ENCODE assay signal across 2 cellular contexts in the genomic region with DNA sequence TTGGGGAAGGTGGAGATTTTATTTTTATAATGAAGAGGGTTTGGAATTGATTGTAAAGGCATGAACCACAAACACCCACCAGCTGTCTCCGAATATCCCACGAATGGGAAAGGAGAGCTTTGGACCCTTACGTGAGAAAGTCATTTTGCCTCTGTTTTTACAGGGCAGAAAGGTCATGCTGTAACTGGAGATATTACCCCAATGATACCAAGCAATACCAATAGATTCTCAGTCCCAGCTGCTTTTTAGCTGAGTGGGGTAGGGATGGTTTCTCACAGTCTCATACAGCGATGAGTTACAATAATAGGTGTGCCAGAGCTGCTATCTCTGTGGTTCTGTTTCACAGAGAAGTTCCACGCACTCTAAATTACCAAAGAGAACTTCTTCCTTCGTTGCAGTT.
TF ChIP-seq lines count a peak whose summit lies in the region.

No MANE protein-coding gene starts in this region.

TF ChIP-seq in GM23338, 12 proteins besides CTCF, POLR2A, EP300 and RAD21 (continues in another document):
- TF ChIP-seq JUNB (IDR thresholded peaks at IDR 0.05; ENCODE audit: unreplicated experiment) (no peak), NANOG (IDR thresholded peaks at IDR 0.05; ENCODE audit: borderline replicate concordance) (no peak), ZNF331 (CRISPR knock-in tag; IDR thresholded peaks at IDR 0.05; ENCODE audit: low read depth) (no peak), POLR2AphosphoS5 (IDR thresholded peaks at IDR 0.05; ENCODE audit: low read depth) (no peak), STAT1 (IDR thresholded peaks at IDR 0.05; ENCODE audit: unreplicated experiment) (no peak), ZNF114 (CRISPR knock-in tag; IDR thresholded peaks at IDR 0.05) (no peak), CREB1 (CRISPR knock-in tag; IDR thresholded peaks at IDR 0.05; ENCODE audit: low read depth) (no peak), EZH2 (IDR thresholded peaks at IDR 0.05; ENCODE audit: low read depth, unreplicated experiment) (no peak), EZH2phosphoT487 (IDR thresholded peaks at IDR 0.05; ENCODE audit: unreplicated experiment) (no peak)
- TF ChIP-seq, protein P1, sequence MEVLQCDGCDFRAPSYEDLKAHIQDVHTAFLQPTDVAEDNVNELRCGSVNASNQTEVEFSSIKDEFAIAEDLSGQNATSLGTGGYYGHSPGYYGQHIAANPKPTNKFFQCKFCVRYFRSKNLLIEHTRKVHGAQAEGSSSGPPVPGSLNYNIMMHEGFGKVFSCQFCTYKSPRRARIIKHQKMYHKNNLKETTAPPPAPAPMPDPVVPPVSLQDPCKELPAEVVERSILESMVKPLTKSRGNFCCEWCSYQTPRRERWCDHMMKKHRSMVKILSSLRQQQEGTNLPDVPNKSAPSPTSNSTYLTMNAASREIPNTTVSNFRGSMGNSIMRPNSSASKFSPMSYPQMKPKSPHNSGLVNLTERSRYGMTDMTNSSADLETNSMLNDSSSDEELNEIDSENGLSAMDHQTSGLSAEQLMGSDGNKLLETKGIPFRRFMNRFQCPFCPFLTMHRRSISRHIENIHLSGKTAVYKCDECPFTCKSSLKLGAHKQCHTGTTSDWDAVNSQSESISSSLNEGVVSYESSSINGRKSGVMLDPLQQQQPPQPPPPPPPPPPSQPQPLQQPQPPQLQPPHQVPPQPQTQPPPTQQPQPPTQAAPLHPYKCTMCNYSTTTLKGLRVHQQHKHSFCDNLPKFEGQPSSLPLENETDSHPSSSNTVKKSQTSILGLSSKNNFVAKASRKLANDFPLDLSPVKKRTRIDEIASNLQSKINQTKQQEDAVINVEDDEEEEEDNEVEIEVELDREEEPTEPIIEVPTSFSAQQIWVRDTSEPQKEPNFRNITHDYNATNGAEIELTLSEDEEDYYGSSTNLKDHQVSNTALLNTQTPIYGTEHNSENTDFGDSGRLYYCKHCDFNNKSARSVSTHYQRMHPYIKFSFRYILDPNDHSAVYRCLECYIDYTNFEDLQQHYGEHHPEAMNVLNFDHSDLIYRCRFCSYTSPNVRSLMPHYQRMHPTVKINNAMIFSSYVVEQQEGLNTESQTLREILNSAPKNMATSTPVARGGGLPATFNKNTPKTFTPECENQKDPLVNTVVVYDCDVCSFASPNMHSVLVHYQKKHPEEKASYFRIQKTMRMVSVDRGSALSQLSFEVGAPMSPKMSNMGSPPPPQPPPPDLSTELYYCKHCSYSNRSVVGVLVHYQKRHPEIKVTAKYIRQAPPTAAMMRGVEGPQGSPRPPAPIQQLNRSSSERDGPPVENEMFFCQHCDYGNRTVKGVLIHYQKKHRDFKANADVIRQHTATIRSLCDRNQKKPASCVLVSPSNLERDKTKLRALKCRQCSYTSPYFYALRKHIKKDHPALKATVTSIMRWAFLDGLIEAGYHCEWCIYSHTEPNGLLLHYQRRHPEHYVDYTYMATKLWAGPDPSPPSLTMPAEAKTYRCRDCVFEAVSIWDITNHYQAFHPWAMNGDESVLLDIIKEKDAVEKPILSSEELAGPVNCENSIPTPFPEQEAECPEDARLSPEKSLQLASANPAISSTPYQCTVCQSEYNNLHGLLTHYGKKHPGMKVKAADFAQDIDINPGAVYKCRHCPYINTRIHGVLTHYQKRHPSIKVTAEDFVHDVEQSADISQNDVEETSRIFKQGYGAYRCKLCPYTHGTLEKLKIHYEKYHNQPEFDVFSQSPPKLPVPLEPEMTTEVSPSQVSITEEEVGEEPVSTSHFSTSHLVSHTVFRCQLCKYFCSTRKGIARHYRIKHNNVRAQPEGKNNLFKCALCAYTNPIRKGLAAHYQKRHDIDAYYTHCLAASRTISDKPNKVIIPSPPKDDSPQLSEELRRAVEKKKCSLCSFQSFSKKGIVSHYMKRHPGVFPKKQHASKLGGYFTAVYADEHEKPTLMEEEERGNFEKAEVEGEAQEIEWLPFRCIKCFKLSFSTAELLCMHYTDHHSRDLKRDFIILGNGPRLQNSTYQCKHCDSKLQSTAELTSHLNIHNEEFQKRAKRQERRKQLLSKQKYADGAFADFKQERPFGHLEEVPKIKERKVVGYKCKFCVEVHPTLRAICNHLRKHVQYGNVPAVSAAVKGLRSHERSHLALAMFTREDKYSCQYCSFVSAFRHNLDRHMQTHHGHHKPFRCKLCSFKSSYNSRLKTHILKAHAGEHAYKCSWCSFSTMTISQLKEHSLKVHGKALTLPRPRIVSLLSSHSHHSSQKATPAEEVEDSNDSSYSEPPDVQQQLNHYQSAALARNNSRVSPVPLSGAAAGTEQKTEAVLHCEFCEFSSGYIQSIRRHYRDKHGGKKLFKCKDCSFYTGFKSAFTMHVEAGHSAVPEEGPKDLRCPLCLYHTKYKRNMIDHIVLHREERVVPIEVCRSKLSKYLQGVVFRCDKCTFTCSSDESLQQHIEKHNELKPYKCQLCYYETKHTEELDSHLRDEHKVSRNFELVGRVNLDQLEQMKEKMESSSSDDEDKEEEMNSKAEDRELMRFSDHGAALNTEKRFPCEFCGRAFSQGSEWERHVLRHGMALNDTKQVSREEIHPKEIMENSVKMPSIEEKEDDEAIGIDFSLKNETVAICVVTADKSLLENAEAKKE (CRISPR knock-in tag; IDR thresholded peaks at IDR 0.05), result no peak
- TF ChIP-seq, protein P2, sequence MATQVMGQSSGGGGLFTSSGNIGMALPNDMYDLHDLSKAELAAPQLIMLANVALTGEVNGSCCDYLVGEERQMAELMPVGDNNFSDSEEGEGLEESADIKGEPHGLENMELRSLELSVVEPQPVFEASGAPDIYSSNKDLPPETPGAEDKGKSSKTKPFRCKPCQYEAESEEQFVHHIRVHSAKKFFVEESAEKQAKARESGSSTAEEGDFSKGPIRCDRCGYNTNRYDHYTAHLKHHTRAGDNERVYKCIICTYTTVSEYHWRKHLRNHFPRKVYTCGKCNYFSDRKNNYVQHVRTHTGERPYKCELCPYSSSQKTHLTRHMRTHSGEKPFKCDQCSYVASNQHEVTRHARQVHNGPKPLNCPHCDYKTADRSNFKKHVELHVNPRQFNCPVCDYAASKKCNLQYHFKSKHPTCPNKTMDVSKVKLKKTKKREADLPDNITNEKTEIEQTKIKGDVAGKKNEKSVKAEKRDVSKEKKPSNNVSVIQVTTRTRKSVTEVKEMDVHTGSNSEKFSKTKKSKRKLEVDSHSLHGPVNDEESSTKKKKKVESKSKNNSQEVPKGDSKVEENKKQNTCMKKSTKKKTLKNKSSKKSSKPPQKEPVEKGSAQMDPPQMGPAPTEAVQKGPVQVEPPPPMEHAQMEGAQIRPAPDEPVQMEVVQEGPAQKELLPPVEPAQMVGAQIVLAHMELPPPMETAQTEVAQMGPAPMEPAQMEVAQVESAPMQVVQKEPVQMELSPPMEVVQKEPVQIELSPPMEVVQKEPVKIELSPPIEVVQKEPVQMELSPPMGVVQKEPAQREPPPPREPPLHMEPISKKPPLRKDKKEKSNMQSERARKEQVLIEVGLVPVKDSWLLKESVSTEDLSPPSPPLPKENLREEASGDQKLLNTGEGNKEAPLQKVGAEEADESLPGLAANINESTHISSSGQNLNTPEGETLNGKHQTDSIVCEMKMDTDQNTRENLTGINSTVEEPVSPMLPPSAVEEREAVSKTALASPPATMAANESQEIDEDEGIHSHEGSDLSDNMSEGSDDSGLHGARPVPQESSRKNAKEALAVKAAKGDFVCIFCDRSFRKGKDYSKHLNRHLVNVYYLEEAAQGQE (IDR thresholded peaks at IDR 0.05; ENCODE audit: unreplicated experiment), result no peak

TF ChIP-seq in H1, 55 proteins besides CTCF, POLR2A, EP300 and RAD21:
- TF ChIP-seq KDM4A (IDR thresholded peaks at IDR 0.05; ENCODE audit: low read depth, low read length, severe bottlenecking) (no peak), POU5F1 (IDR thresholded peaks at IDR 0.05; ENCODE audit: low read depth, low read length) (no peak), SIX5 (IDR thresholded peaks at IDR 0.05; ENCODE audit: low read depth, low read length) (no peak), EGR1 (IDR thresholded peaks at IDR 0.05; ENCODE audit: borderline replicate concordance, low read depth, low read length) (no peak), CBX5 (IDR thresholded peaks at IDR 0.05; ENCODE audit: low read depth, low read length) (no peak), TAF7 (optimal IDR thresholded peaks at IDR 0.05; ENCODE audit: borderline replicate concordance, low read depth, low read length) (no peak), SAP30 (IDR thresholded peaks at IDR 0.05; ENCODE audit: insufficient read depth, insufficient replicate concordance, low read length) (no peak), YY1 (IDR thresholded peaks at IDR 0.05; ENCODE audit: low read depth, low read length) (no peak), BRCA1 (IDR thresholded peaks at IDR 0.05; ENCODE audit: low read depth, low read length) (no peak)
- TF ChIP-seq, protein P3, sequence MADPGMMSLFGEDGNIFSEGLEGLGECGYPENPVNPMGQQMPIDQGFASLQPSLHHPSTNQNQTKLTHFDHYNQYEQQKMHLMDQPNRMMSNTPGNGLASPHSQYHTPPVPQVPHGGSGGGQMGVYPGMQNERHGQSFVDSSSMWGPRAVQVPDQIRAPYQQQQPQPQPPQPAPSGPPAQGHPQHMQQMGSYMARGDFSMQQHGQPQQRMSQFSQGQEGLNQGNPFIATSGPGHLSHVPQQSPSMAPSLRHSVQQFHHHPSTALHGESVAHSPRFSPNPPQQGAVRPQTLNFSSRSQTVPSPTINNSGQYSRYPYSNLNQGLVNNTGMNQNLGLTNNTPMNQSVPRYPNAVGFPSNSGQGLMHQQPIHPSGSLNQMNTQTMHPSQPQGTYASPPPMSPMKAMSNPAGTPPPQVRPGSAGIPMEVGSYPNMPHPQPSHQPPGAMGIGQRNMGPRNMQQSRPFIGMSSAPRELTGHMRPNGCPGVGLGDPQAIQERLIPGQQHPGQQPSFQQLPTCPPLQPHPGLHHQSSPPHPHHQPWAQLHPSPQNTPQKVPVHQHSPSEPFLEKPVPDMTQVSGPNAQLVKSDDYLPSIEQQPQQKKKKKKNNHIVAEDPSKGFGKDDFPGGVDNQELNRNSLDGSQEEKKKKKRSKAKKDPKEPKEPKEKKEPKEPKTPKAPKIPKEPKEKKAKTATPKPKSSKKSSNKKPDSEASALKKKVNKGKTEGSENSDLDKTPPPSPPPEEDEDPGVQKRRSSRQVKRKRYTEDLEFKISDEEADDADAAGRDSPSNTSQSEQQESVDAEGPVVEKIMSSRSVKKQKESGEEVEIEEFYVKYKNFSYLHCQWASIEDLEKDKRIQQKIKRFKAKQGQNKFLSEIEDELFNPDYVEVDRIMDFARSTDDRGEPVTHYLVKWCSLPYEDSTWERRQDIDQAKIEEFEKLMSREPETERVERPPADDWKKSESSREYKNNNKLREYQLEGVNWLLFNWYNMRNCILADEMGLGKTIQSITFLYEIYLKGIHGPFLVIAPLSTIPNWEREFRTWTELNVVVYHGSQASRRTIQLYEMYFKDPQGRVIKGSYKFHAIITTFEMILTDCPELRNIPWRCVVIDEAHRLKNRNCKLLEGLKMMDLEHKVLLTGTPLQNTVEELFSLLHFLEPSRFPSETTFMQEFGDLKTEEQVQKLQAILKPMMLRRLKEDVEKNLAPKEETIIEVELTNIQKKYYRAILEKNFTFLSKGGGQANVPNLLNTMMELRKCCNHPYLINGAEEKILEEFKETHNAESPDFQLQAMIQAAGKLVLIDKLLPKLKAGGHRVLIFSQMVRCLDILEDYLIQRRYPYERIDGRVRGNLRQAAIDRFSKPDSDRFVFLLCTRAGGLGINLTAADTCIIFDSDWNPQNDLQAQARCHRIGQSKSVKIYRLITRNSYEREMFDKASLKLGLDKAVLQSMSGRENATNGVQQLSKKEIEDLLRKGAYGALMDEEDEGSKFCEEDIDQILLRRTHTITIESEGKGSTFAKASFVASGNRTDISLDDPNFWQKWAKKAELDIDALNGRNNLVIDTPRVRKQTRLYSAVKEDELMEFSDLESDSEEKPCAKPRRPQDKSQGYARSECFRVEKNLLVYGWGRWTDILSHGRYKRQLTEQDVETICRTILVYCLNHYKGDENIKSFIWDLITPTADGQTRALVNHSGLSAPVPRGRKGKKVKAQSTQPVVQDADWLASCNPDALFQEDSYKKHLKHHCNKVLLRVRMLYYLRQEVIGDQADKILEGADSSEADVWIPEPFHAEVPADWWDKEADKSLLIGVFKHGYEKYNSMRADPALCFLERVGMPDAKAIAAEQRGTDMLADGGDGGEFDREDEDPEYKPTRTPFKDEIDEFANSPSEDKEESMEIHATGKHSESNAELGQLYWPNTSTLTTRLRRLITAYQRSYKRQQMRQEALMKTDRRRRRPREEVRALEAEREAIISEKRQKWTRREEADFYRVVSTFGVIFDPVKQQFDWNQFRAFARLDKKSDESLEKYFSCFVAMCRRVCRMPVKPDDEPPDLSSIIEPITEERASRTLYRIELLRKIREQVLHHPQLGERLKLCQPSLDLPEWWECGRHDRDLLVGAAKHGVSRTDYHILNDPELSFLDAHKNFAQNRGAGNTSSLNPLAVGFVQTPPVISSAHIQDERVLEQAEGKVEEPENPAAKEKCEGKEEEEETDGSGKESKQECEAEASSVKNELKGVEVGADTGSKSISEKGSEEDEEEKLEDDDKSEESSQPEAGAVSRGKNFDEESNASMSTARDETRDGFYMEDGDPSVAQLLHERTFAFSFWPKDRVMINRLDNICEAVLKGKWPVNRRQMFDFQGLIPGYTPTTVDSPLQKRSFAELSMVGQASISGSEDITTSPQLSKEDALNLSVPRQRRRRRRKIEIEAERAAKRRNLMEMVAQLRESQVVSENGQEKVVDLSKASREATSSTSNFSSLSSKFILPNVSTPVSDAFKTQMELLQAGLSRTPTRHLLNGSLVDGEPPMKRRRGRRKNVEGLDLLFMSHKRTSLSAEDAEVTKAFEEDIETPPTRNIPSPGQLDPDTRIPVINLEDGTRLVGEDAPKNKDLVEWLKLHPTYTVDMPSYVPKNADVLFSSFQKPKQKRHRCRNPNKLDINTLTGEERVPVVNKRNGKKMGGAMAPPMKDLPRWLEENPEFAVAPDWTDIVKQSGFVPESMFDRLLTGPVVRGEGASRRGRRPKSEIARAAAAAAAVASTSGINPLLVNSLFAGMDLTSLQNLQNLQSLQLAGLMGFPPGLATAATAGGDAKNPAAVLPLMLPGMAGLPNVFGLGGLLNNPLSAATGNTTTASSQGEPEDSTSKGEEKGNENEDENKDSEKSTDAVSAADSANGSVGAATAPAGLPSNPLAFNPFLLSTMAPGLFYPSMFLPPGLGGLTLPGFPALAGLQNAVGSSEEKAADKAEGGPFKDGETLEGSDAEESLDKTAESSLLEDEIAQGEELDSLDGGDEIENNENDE (IDR thresholded peaks at IDR 0.05; ENCODE audit: insufficient replicate concordance, low read length), result no peak
